Comparison of ENCODE assay signal across 8 cellular contexts in the genomic region with DNA sequence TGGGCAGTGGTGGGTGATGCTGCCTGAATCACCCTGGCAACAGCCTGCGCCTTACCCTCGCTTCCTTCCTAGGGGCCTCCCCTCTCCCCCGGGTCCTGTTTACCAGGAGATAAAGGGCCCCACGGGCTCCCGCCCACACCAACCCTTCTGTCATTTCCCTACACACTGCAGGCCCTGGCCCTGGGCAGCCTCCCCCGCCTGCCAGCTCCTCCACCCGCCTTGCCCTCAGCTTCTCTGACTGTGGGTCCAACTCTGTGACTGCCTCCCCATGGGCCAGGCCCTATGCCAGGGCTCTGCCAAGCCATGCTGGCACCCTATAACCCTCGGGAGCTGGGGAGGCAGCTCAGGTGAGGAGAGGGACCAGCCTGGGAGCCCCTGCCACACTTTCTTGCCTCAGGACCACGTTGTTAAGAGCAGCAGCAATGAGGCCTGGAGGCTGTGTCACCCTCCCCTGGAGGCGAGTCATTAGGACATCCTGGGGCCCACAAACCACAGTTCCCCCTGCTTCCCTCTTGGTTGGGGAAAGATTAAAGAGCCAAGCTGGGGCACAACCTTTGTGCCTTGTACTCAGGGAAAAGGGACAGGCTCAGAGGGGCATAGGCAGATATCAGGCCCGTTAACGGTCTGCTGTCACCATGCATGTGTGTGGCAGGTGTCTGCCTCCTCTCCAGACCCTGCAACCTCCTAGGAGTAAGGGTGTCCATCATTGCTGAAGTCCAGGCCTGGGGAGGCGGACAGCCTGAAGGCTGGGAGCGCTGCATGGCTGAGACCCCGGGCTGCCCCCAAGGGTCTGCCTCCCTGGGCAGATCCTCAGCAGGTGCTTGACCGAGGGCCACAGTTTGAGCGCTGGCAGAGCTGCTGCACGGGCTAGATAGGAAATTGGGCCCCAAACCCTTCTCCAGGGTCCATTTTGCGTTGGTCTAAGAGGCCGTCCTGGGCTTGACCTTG. TPM values are rescaled to one million over a fixed set of nuclear protein-coding genes. Genes with fewer than 3 reads are reported as not detected.
A peak's percentile ranks its signal among the peaks of the same experiment; 100 is the strongest.
DNase-seq lines count a peak whose midpoint lies in the region; TF ChIP-seq lines count a peak whose summit lies in the region.

No MANE protein-coding gene starts in this region.

- peaks cover 33% of the 10 kb centered on the region for H3K79me2 ChIP-seq in smooth muscle cell (ENCODE audit: low read depth)

- peak overlapping the region; percentile 97 for H3K4me2 ChIP-seq in smooth muscle cell

- DNase-seq in T-helper 1 cell: no peak
- peak; percentile 88 for DNase-seq in SIG-M5 treated with dmso at 0.1 percent for 504 hours (lab: John Stamatoyannopoulos, UW; ENCODE audit: unreplicated experiment)
- DNase-seq in smooth muscle cell (lab: John Stamatoyannopoulos, UW; ENCODE audit: unreplicated experiment): no peak
- no peak for DNase-seq in NCI-H1048 (lab: John Stamatoyannopoulos, UW)
- DNase-seq in activated gamma-delta T cell (lab: John Stamatoyannopoulos, UW): no peak
- DNase-seq in NCI-H774 (lab: John Stamatoyannopoulos, UW): no peak

- H3K4me1 ChIP-seq in endocrine pancreas (ENCODE audit: control insufficient read depth, insufficient read depth, low read length) (no peaks in the 10 kb centered on the region), smooth muscle cell (ENCODE audit: low read depth) (peaks cover 27% of the 10 kb centered on the region)

- H3K27me3 ChIP-seq in endocrine pancreas (ENCODE audit: control insufficient read depth, insufficient read depth, low read length) (no peaks in the 10 kb centered on the region), smooth muscle cell (ENCODE audit: low read depth) (no peaks in the 10 kb centered on the region)

- H2AFZ ChIP-seq in smooth muscle cell (ENCODE audit: low read depth): no peak overlapping the region

- H3K36me3 Mint-ChIP-seq in T-helper 1 cell treated with Interleukin-12 subunit alpha and Interleukin-12 subunit beta and Interleukin-4 antibody, amounts not matched to agents 30 μg/mL and 1 μg/mL, for 36 hours (ENCODE audit: low read depth): peaks cover 11% of the 10 kb centered on the region

- H3K36me3 ChIP-seq in endocrine pancreas (ENCODE audit: control insufficient read depth, insufficient read depth, low read length) (no peaks in the 10 kb centered on the region), smooth muscle cell (ENCODE audit: low read depth) (no peaks in the 10 kb centered on the region)

- no peaks in the 10 kb centered on the region for H3K9me3 ChIP-seq in endocrine pancreas (ENCODE audit: control insufficient read depth, low read length)
- H3K9me3 ChIP-seq in smooth muscle cell (replicated peaks; ENCODE audit: low read depth): no peaks in the 10 kb centered on the region

- peak overlapping the region; percentile 85 for H3K4me3 Mint-ChIP-seq in T-helper 1 cell treated with Interleukin-12 subunit alpha and Interleukin-12 subunit beta and Interleukin-4 antibody, amounts not matched to agents 30 μg/mL and 1 μg/mL, for 36 hours

- no peaks in the 10 kb centered on the region for H3F3A ChIP-seq in smooth muscle cell (ENCODE audit: low read depth)

- H3K4me3 ChIP-seq in endocrine pancreas (ENCODE audit: control insufficient read depth, insufficient read depth, low read length) (no peak overlapping the region), smooth muscle cell (no peak overlapping the region)

- H3K9ac ChIP-seq in endocrine pancreas (ENCODE audit: control insufficient read depth, insufficient read depth, low read length) (peak overlapping the region; percentile 67), smooth muscle cell (ENCODE audit: low read depth) (no peak overlapping the region)

- H3K4me1 Mint-ChIP-seq in T-helper 1 cell treated with Interleukin-12 subunit alpha and Interleukin-12 subunit beta and Interleukin-4 antibody, amounts not matched to agents 30 μg/mL and 1 μg/mL, for 36 hours (ENCODE audit: low read depth): peaks cover 27% of the 10 kb centered on the region

- no peak overlapping the region for H3K27ac ChIP-seq in smooth muscle cell (ENCODE audit: low read depth)

- H3K9me3 Mint-ChIP-seq in T-helper 1 cell treated with Interleukin-12 subunit alpha and Interleukin-12 subunit beta and Interleukin-4 antibody, amounts not matched to agents 30 μg/mL and 1 μg/mL, for 36 hours: no peaks in the 10 kb centered on the region

- peak overlapping the region; percentile 64 for H3K27ac Mint-ChIP-seq in T-helper 1 cell treated with Interleukin-12 subunit alpha and Interleukin-12 subunit beta and Interleukin-4 antibody, amounts not matched to agents 30 μg/mL and 1 μg/mL, for 36 hours

- 63% methylated on average over 16 of the region's 20 CpGs for WGBS in smooth muscle cell (ENCODE audit: low lambda C conversion rate)

- no peaks in the 10 kb centered on the region for H3K27me3 Mint-ChIP-seq in T-helper 1 cell treated with Interleukin-12 subunit alpha and Interleukin-12 subunit beta and Interleukin-4 antibody, amounts not matched to agents 30 μg/mL and 1 μg/mL, for 36 hours (ENCODE audit: low read depth)

- no peak for TF ChIP-seq CTCF in smooth muscle cell (IDR thresholded peaks at IDR 0.05; ENCODE audit: borderline replicate concordance, insufficient read depth, poor library complexity, severe bottlenecking)

- H4K20me1 ChIP-seq in smooth muscle cell (ENCODE audit: low read depth): peaks cover 49% of the 10 kb centered on the region

RNA-seq across cellular contexts. Expression of a gene that starts 2.7 kb away (rescaled TPM):
- total RNA-seq in smooth muscle cell: 60.0 and 60.6 TPM in 2 replicates
- 121 and 140 TPM in 2 replicates for polyA plus RNA-seq in smooth muscle cell

RNA-seq across cellular contexts. Expression of a gene that starts 10.1 kb away (rescaled TPM):
- not detected in 2 replicates for total RNA-seq in smooth muscle cell
- polyA plus RNA-seq in smooth muscle cell: 0.83 TPM in 1 of 2 replicates, not detected in the other

RNA-seq across cellular contexts. Expression of a gene that starts 16.8 kb away (rescaled TPM):
- total RNA-seq in smooth muscle cell: 114 and 129 TPM in 2 replicates
- 159 and 262 TPM in 2 replicates for polyA plus RNA-seq in smooth muscle cell

RNA-seq across cellular contexts. Expression of a gene that starts 54.7 kb away (rescaled TPM):
- 16.5 and 22.8 TPM in 2 replicates for total RNA-seq in smooth muscle cell
- polyA plus RNA-seq in smooth muscle cell: 11.9 and 19.9 TPM in 2 replicates
